14 cellular contexts compared by ENCODE assay signal in genomic region chr2:160430001-160430344, GRCh38.
DNase-seq lines count a peak whose midpoint lies in the region; ATAC-seq and TF ChIP-seq lines count a peak whose summit lies in the region.
"Had no signal": no experiment of that assay in that cellular context is flagged by ENCODE, and none has a peak within 500 bp of the region (broad histone marks: within the 10 kb centered on the region; RNA-seq: fewer than 3 reads in every experiment).

No MANE protein-coding gene starts in this region.

- no peaks in the 10 kb centered on the region for H3K9me3 Mint-ChIP-seq in activated naive CD4-positive, alpha-beta T cell treated with anti-CD3 and anti-CD28 coated beads, Interleukin-2, amount 50 U/mL, for 24 hours
- no peaks in the 10 kb centered on the region for H3K9me3 Mint-ChIP-seq in immature natural killer cell

- H3K36me3 Mint-ChIP-seq in activated naive CD4-positive, alpha-beta T cell treated with anti-CD3 and anti-CD28 coated beads, Interleukin-2, amount 50 U/mL, for 24 hours, result peaks cover 16% of the 10 kb centered on the region
- H3K36me3 Mint-ChIP-seq in T-helper 17 cell (ENCODE audit: low read depth) (peaks cover 3% of the 10 kb centered on the region), immature natural killer cell (no peaks in the 10 kb centered on the region)

- no peaks in the 10 kb centered on the region for H3K27me3 ChIP-seq in vagina

- no peak for TF ChIP-seq POLR2A in vagina (IDR thresholded peaks at IDR 0.05)

- peak overlapping the region; percentile 94 for H3K27ac Mint-ChIP-seq in activated naive CD4-positive, alpha-beta T cell treated with anti-CD3 and anti-CD28 coated beads, Interleukin-2, amount 50 U/mL, for 24 hours
- H3K27ac Mint-ChIP-seq in T-helper 17 cell (peak overlapping the region; percentile 95), immature natural killer cell (peak overlapping the region; percentile 88 to 94 (median 92))

- ATAC-seq in T-helper 17 cell (no peak), GM18870 (IDR thresholded peaks at IDR 0.05; ENCODE audit: unreplicated experiment) (no peak)
- ATAC-seq: left ventricle myocardium superior had no signal

- no peak overlapping the region for H3K4me3 ChIP-seq in vagina
- H3K4me3 ChIP-seq: transverse colon had no signal

- no peaks in the 10 kb centered on the region for H3K9me3 ChIP-seq in T-helper 17 cell (ENCODE audit: control insufficient read depth, low read length, poor library complexity, severe bottlenecking)
- no peaks in the 10 kb centered on the region for H3K9me3 ChIP-seq in vagina

- H3K4me1 Mint-ChIP-seq in activated naive CD4-positive, alpha-beta T cell treated with anti-CD3 and anti-CD28 coated beads, Interleukin-2, amount 50 U/mL, for 24 hours, result peaks cover 86% of the 10 kb centered on the region
- H3K4me1 Mint-ChIP-seq in T-helper 17 cell (peaks cover 37% of the 10 kb centered on the region), immature natural killer cell (peaks cover 40 to 59% of the 10 kb centered on the region in 2 donors)

- peak overlapping the region; percentile 57 for H3K4me3 Mint-ChIP-seq in activated naive CD4-positive, alpha-beta T cell treated with anti-CD3 and anti-CD28 coated beads, Interleukin-2, amount 50 U/mL, for 24 hours
- H3K4me3 Mint-ChIP-seq in T-helper 17 cell (peak overlapping the region; percentile 54), immature natural killer cell (peak overlapping the region in 1 of 5 donors; percentile 54)
- H3K4me3 Mint-ChIP-seq: activated T-cell treated with anti-CD3 and anti-CD28 coated beads, Interleukin-2, amount 50 U/mL, for 24 hours had no signal

- H3K27ac ChIP-seq in vagina, result peak overlapping the region; percentile 68

- H3K4me1 ChIP-seq in vagina, result peaks cover 50% of the 10 kb centered on the region

- H3K36me3 ChIP-seq in vagina, result no peaks in the 10 kb centered on the region
- H3K36me3 ChIP-seq: transverse colon had no signal

- no peak for DNase-seq in activated naive CD4-positive, alpha-beta T cell treated with Interleukin-2 at 50 U/mL for 16 hours
- DNase-seq in T-helper 17 cell (no peak), immature natural killer cell (no peak), vagina (ENCODE audit: extremely low spot score in 2 of 2) (no peak), NCI-H128 (lab: John Stamatoyannopoulos, UW; ENCODE audit: unreplicated experiment) (no peak), NCI-H1436 (lab: John Stamatoyannopoulos, UW) (no peak)
- DNase-seq: activated CD4-positive, alpha-beta T cell treated with anti-CD3 and anti-CD28 coated beads, Interleukin-2, amount 50 U/mL, for 1 hour; activated T-cell treated with anti-CD3 and anti-CD28 coated beads, Interleukin-2, amount 50 U/mL, for 24 hours; left ventricle myocardium superior; NCI-H510A; posterior cingulate gyrus; transverse colon had no signal

- TF ChIP-seq CTCF in vagina (IDR thresholded peaks at IDR 0.05), result no peak

- intact Hi-C loops in vagina (cut with DNase I), result no loop called here

- H3K27me3 Mint-ChIP-seq in activated naive CD4-positive, alpha-beta T cell treated with anti-CD3 and anti-CD28 coated beads, Interleukin-2, amount 50 U/mL, for 24 hours, result no peaks in the 10 kb centered on the region
- H3K27me3 Mint-ChIP-seq in T-helper 17 cell (no peaks in the 10 kb centered on the region), immature natural killer cell (ENCODE audit: low read depth in 3 of 3) (no peaks in the 10 kb centered on the region)
- H3K27me3 Mint-ChIP-seq: activated T-cell treated with anti-CD3 and anti-CD28 coated beads, Interleukin-2, amount 50 U/mL, for 24 hours had no signal
